Comparison of ENCODE assay signal across 21 cellular contexts in genomic region chr11:17538054-17538453, GRCh38. TPM values are rescaled to one million over a fixed set of nuclear protein-coding genes. Genes with fewer than 3 reads are reported as not detected.
DNase-seq lines count a peak whose midpoint lies in the region; ATAC-seq, FAIRE-seq and TF ChIP-seq lines count a peak whose summit lies in the region.
"Had no signal": no experiment of that assay in that cellular context is flagged by ENCODE, and none has a peak within 500 bp of the region (broad histone marks: within the 10 kb centered on the region; RNA-seq: fewer than 3 reads in every experiment).

No MANE protein-coding gene starts in this region.

- intact Hi-C loops in posterior vena cava (cut with DNase I): no loop called here

- POLR2A ChIA-PET in HEK293 (lab: Yijun Ruan, JAX): interaction anchor here (1.1 kb wide), 1 partner anchor 9 kb away, joined by 3 read pairs; the partner anchor contains the start of gene OTOG

- WGBS in gastroesophageal sphincter (ENCODE audit: low coverage in 1 of 2), 2 donors: 86 to 100% methylated on average over 1 of the region's 1 CpG

- no peak for TF ChIP-seq POLR2A in gastroesophageal sphincter (IDR thresholded peaks at IDR 0.05)
- TF ChIP-seq POLR2A in H54 (IDR thresholded peaks at IDR 0.05; ENCODE audit: low read depth, low read length): no peak

- DNase-seq in posterior vena cava (ENCODE audit: low spot score) (peak; percentile 18), GM19238 (ENCODE audit: insufficient read length, low spot score) (no peak), caudate nucleus (lab: John Stamatoyannopoulos, UW) (no peak), foreskin fibroblast (no peak), H54 (ENCODE audit: insufficient read length, low spot score) (no peak)
- DNase-seq: C1 segment of cervical spinal cord; Calu3; CD4-positive, alpha-beta memory T cell; COR-L47; DMS79 treated with DMSO at 0.1 percent for 48 hours; GF-D8 had no signal

- TF ChIP-seq CTCF in HEK293 (tag by site-specific recombination; IDR thresholded peaks at IDR 0.05): no peak
- no peak for TF ChIP-seq CTCF in gastroesophageal sphincter (IDR thresholded peaks at IDR 0.05)
- TF ChIP-seq CTCF in foreskin fibroblast (IDR thresholded peaks at IDR 0.05; ENCODE audit: low read depth, low read length): no peak

- ATAC-seq in gastroesophageal sphincter: peak; percentile 17

- no peak for TF ChIP-seq EP300 in gastroesophageal sphincter (IDR thresholded peaks at IDR 0.05)

- H3K27ac ChIP-seq in HEK293 (ENCODE audit: extremely low read depth, low read depth, low read length) (no peak overlapping the region), gastroesophageal sphincter (no peak overlapping the region), caudate nucleus (ENCODE audit: low read depth, low read length) (no peak overlapping the region)

- no peak for FAIRE-seq in H54 (lab: Jason Lieb, UNC)
- FAIRE-seq: GM12891, GM18507, H1 had no signal

- CTCF ChIA-PET in HEK293 (lab: Yijun Ruan, JAX): interaction anchor here (0.6 to 3.1 kb wide), 2 partner anchors 8 to 10 kb away, joined by 3 to 17 read pairs; no protein-coding TSS in a partner anchor

- H3K9me3 ChIP-seq in HEK293 (ENCODE audit: control insufficient read depth, insufficient read depth, low read depth, low read length) (no peaks in the 10 kb centered on the region), gastroesophageal sphincter (no peaks in the 10 kb centered on the region)
- H3K9me3 ChIP-seq: HAP-1 had no signal

- H3K4me1 ChIP-seq in HEK293 (ENCODE audit: control insufficient read depth, insufficient read depth, low read length) (no peaks in the 10 kb centered on the region), gastroesophageal sphincter (no peaks in the 10 kb centered on the region)
- H3K4me1 ChIP-seq: HAP-1 had no signal

- no peak overlapping the region for H3K4me3 ChIP-seq in HEK293 (ENCODE audit: low read depth, low read length)
- H3K4me3 ChIP-seq in gastroesophageal sphincter: no peak overlapping the region
- H3K4me3 ChIP-seq in foreskin fibroblast (ENCODE audit: low read depth in 1 of 2, low read length in 2 of 2): no peak overlapping the region
- H3K4me3 ChIP-seq: HAP-1 had no signal

- H3K36me3 ChIP-seq in HEK293 (ENCODE audit: control insufficient read depth in 2 of 2, insufficient read depth in 1 of 2, low read length in 2 of 2) (no peaks in the 10 kb centered on the region), gastroesophageal sphincter (no peaks in the 10 kb centered on the region)
- H3K36me3 ChIP-seq: HAP-1 had no signal

- peaks cover 12% of the 10 kb centered on the region for H3K27me3 ChIP-seq in gastroesophageal sphincter

TF ChIP-seq in HEK293, 187 proteins besides CTCF, POLR2A, EP300 and RAD21:
- TF ChIP-seq ZNF768 (tag by site-specific recombination; IDR thresholded peaks at IDR 0.05) (no peak), PRDM10 (tag by site-specific recombination; IDR thresholded peaks at IDR 0.05) (peak; percentile 34; the same call in 1 of the 2 replicates)

RNA-seq across cellular contexts. Expression of gene USH1C, which starts 6.2 kb away (rescaled TPM):
- total RNA-seq in gastroesophageal sphincter (1 to 10 TPM in 1 of 4 donors, not detected in 3; 1.1 TPM), posterior vena cava (1 to 10 TPM in 1 of 2 donors, not detected in 1; 2.9 TPM)
- total RNA-seq: A172; A673; CD4-positive, alpha-beta memory T cell; Daoy; G401 had no signal

RNA-seq across cellular contexts. Expression of gene OTOG, which starts 9.0 kb away (rescaled TPM):
- not detected for total RNA-seq in gastroesophageal sphincter
- total RNA-seq in posterior vena cava: not detected
- total RNA-seq: A172; A673; Calu3; CD4-positive, alpha-beta memory T cell; Daoy; G401 had no signal
